14 cellular contexts compared by ENCODE assay signal in genomic region chr4:70531981-70532380, GRCh38. TPM values are rescaled to one million over a fixed set of nuclear protein-coding genes. Genes with fewer than 3 reads are reported as not detected.
A peak's percentile ranks its signal among the peaks of the same experiment; 100 is the strongest.
DNase-seq lines count a peak whose midpoint lies in the region; ATAC-seq and TF ChIP-seq lines count a peak whose summit lies in the region.
"Had no signal": no experiment of that assay in that cellular context is flagged by ENCODE, and none has a peak within 500 bp of the region (broad histone marks: within the 10 kb centered on the region; RNA-seq: fewer than 3 reads in every experiment).

No MANE protein-coding gene starts in this region.

- no peaks in the 10 kb centered on the region for H3K4me1 ChIP-seq in prostate gland (replicated peaks)

- no peaks in the 10 kb centered on the region for H3K27me3 ChIP-seq in prostate gland (replicated peaks; ENCODE audit: insufficient read depth)

- no peak for TF ChIP-seq POLR2A in prostate gland (IDR thresholded peaks at IDR 0.05)

- H3K4me3 ChIP-seq in prostate gland = no peak overlapping the region

- intact Hi-C loops in prostate gland (cut with DNase I) = no loop called here

- no peak overlapping the region for H3K4me3 Mint-ChIP-seq in endothelial cell (ENCODE audit: unreplicated experiment)
- H3K4me3 Mint-ChIP-seq: T-helper 1 cell treated with Interleukin-12 subunit alpha and Interleukin-12 subunit beta and Interleukin-4 antibody, amounts not matched to agents 30 μg/mL and 1 μg/mL, for 36 hours had no signal

- H3K9me3 Mint-ChIP-seq in endothelial cell (ENCODE audit: unreplicated experiment) = no peaks in the 10 kb centered on the region
- H3K9me3 Mint-ChIP-seq: T-helper 1 cell treated with Interleukin-12 subunit alpha and Interleukin-12 subunit beta and Interleukin-4 antibody, amounts not matched to agents 30 μg/mL and 1 μg/mL, for 36 hours had no signal

- peak; percentile 51 for TF ChIP-seq CTCF in endothelial cell (IDR thresholded peaks at IDR 0.05; ENCODE audit: unreplicated experiment)
- peak in 1 of 4 experiments; percentile 12 for TF ChIP-seq CTCF in prostate gland (IDR thresholded peaks at IDR 0.05)

- no peaks in the 10 kb centered on the region for H3K9me3 ChIP-seq in prostate gland

- no peaks in the 10 kb centered on the region for H3K4me1 Mint-ChIP-seq in endothelial cell (ENCODE audit: unreplicated experiment)

- H3K27ac ChIP-seq in prostate gland = no peak overlapping the region

- H3K27ac Mint-ChIP-seq in endothelial cell (ENCODE audit: unreplicated experiment) = no peak overlapping the region
- H3K27ac Mint-ChIP-seq: T-helper 1 cell treated with Interleukin-12 subunit alpha and Interleukin-12 subunit beta and Interleukin-4 antibody, amounts not matched to agents 30 μg/mL and 1 μg/mL, for 36 hours had no signal

- no peaks in the 10 kb centered on the region for H3K36me3 Mint-ChIP-seq in endothelial cell (ENCODE audit: low read depth, unreplicated experiment)

- WGBS in prostate gland = 71% methylated on average over 2 of the region's 2 CpGs

- ATAC-seq in GM18502 (IDR thresholded peaks at IDR 0.05; ENCODE audit: poor library complexity, unreplicated experiment) = peak; percentile 93
- ATAC-seq in GM21576 (IDR thresholded peaks at IDR 0.05; ENCODE audit: unreplicated experiment) = peak; percentile 75
- ATAC-seq in HG03378 (IDR thresholded peaks at IDR 0.05; ENCODE audit: unreplicated experiment) = peak; percentile 70

- H3K27me3 Mint-ChIP-seq in endothelial cell (ENCODE audit: unreplicated experiment) = no peaks in the 10 kb centered on the region

- no peaks in the 10 kb centered on the region for H3K36me3 ChIP-seq in prostate gland

- no peak for DNase-seq in endothelial cell (ENCODE audit: low spot score)
- no peak for DNase-seq in prostate gland (ENCODE audit: low spot score)
- DNase-seq in H4 (ENCODE audit: low spot score) = no peak
- no peak for DNase-seq in AG08396 (ENCODE audit: low spot score)
- DNase-seq in NK-92 treated with Interleukin-12 subunit alpha and Interleukin-12 subunit beta, amount 100 ng/mL, for 24 hours (lab: John Stamatoyannopoulos, UW) = no peak
- DNase-seq: DMS153; stimulated activated CD4-positive, alpha-beta T cell treated with anti-CD3 and anti-CD28 coated beads, Interleukin-15, amount 100 ng/mL, for 24 hours had no signal

RNA-seq across cellular contexts. Expression of gene AMTN, which starts 13.6 kb away (rescaled TPM):
- total RNA-seq in endothelial cell (ENCODE audit: unreplicated experiment) = not detected
- 10 to 100 TPM in 1 of 2 donors, not detected in 1; 10.1 TPM for total RNA-seq in prostate gland
- total RNA-seq in H4 (2014; rRNA removed; shearing (Covaris generic)) = 142 and 146 TPM in 2 replicates
- total RNA-seq: endothelial cell of umbilical vein, mesenteric fat pad, temporal lobe had no signal

RNA-seq across cellular contexts. Expression of gene MUC7, which starts 60.0 kb away (rescaled TPM):
- not detected for total RNA-seq in endothelial cell (ENCODE audit: unreplicated experiment)
- total RNA-seq in prostate gland = not detected
- not detected in 2 replicates for total RNA-seq in H4 (2014; rRNA removed; shearing (Covaris generic))
- total RNA-seq: endothelial cell of umbilical vein, mesenteric fat pad, temporal lobe had no signal

Comparison
In these comparisons a context has a peak if more than half of its experiments do, and no peak if none do; other contexts are left out.
1. RNA of gene AMTN, which starts 13.6 kb away (total RNA-seq): 142 to 146 TPM in H4; 10.1 TPM in prostate gland and not detected in endothelial cell (single experiment); every median in the first group is over 10 times any median in the second.
2. Peak in every context shown above with its lines, with median percentiles within 50 percentile points of each other: ATAC-seq.